Comparison of ENCODE assay signal across 10 cellular contexts in genomic region chr19:13881231-13881691, GRCh38. TPM values are rescaled to one million over a fixed set of nuclear protein-coding genes. Genes with fewer than 3 reads are reported as not detected.
A peak's percentile ranks its signal among the peaks of the same experiment; 100 is the strongest.
DNase-seq lines count a peak whose midpoint lies in the region; ATAC-seq and TF ChIP-seq lines count a peak whose summit lies in the region.
"Had no signal": no experiment of that assay in that cellular context is flagged by ENCODE, and none has a peak within 500 bp of the region (broad histone marks: within the 10 kb centered on the region; RNA-seq: fewer than 3 reads in every experiment).

No MANE protein-coding gene starts in this region.

- peak overlapping the region; percentile 83; the same call in 1 of the 2 replicates for H4K91ac ChIP-seq in IMR-90 (ENCODE audit: insufficient read depth, low read depth, low read length)

- H3K23ac ChIP-seq in IMR-90 (ENCODE audit: low read depth, low read length), result no peak overlapping the region

- no peak for TF ChIP-seq CTCF in CD14-positive monocyte (IDR thresholded peaks at IDR 0.05)
- TF ChIP-seq CTCF in IMR-90 (conservative IDR thresholded peaks at IDR 0.05; ENCODE audit: low read depth, low read length), result no peak
- no peak for TF ChIP-seq CTCF in astrocyte of the cerebellum (IDR thresholded peaks at IDR 0.05; ENCODE audit: low read depth, low read length, missing control alignments)

- H3K9me1 ChIP-seq in IMR-90 (ENCODE audit: insufficient read depth, low read length), result peaks cover 9% of the 10 kb centered on the region; the same call in 1 of the 2 replicates

- peak overlapping the region; percentile 61 to 93; a peak in 3 of 4 replicates for H4K8ac ChIP-seq in IMR-90 (ENCODE audit: low read depth in 2 of 2, low read length in 2 of 2)

- no TSS peak for BruUV-seq in IMR-90 (replicated peaks; lab: Mats Ljungman, UMichigan)

- H2BK120ac ChIP-seq in IMR-90 (ENCODE audit: low read depth, low read length), result 0 out of 2 replicates have a peak overlapping the region, but pooled peaks have one; percentile 9

- no peaks in the 10 kb centered on the region for H3K36me3 ChIP-seq in IMR-90 (ENCODE audit: control insufficient read depth, insufficient read depth, low read length)

- H2AFZ ChIP-seq in IMR-90 (replicated peaks; ENCODE audit: low read length, poor library complexity), result peak overlapping the region; percentile 84

- H3K18ac ChIP-seq in IMR-90 (ENCODE audit: low read depth, low read length), result peak overlapping the region; percentile 38

- 0 out of 2 replicates have a peak overlapping the region, but pooled peaks have one; percentile 14 for H2BK20ac ChIP-seq in IMR-90 (ENCODE audit: low read depth, low read length)

- H2BK5ac ChIP-seq in IMR-90 (ENCODE audit: low read depth, low read length, poor library complexity, severe bottlenecking), result no peak overlapping the region

- POLR2A ChIA-PET in IMR-90 (lab: Charles Lee; ENCODE audit: unreplicated experiment), result no interaction called here

- no peak for TF ChIP-seq POLR2A in IMR-90 (IDR thresholded peaks at IDR 0.05; ENCODE audit: low read depth, low read length)

- H3K4me3 Mint-ChIP-seq in CD14-positive monocyte, result peak overlapping the region in 1 of 2 donors; percentile 30
- H3K4me3 Mint-ChIP-seq in natural killer cell treated with Interleukin-12 subunit alpha and Interleukin-12 subunit beta and Interleukin-15 and Interleukin-18, amount 100 ng/mL, for 72 hours, result peak overlapping the region; percentile 38

- in situ Hi-C loops in IMR-90 (cut with MboI; ENCODE audit: low sequenced_read_pairs) (loop anchor here (5.0 to 25.0 kb wide), 3 partner anchors 191 to 594 kb away; partner anchors contain the start of genes MISP3 and PTGER1), astrocyte of the cerebellum (cut with HindIII; ENCODE audit: low sequenced_read_pairs) (no loop called here)

- H3K36me3 Mint-ChIP-seq in CD14-positive monocyte, result no peaks in the 10 kb centered on the region
- H3K36me3 Mint-ChIP-seq in natural killer cell treated with Interleukin-12 subunit alpha and Interleukin-12 subunit beta and Interleukin-15 and Interleukin-18, amount 100 ng/mL, for 72 hours, result no peaks in the 10 kb centered on the region

- H3K9me3 Mint-ChIP-seq in CD14-positive monocyte, result peaks cover 0 to 4% (median 0%) of the 10 kb centered on the region in 7 donors
- no peaks in the 10 kb centered on the region for H3K9me3 Mint-ChIP-seq in natural killer cell treated with Interleukin-12 subunit alpha and Interleukin-12 subunit beta and Interleukin-15 and Interleukin-18, amount 100 ng/mL, for 72 hours

- H3K9me3 ChIP-seq in IMR-90 (ENCODE audit: control insufficient read depth, insufficient read depth, low read length), result no peaks in the 10 kb centered on the region

- H3K27me3 Mint-ChIP-seq in CD14-positive monocyte (ENCODE audit: low read depth in 3 of 3), result peaks cover 11 to 34% (median 18%) of the 10 kb centered on the region in 3 donors
- H3K27me3 Mint-ChIP-seq in natural killer cell treated with Interleukin-12 subunit alpha and Interleukin-12 subunit beta and Interleukin-15 and Interleukin-18, amount 100 ng/mL, for 72 hours, result no peaks in the 10 kb centered on the region

- H3K4me3 ChIP-seq in IMR-90 (ENCODE audit: insufficient read depth, low read depth, low read length) (no peak overlapping the region), astrocyte of the cerebellum (ENCODE audit: low read depth, low read length) (no peak overlapping the region)

- DNase-seq in CD14-positive monocyte (ENCODE audit: low spot score), result no peak
- peak; percentile 27 for DNase-seq in IMR-90
- peak; percentile 39 for DNase-seq in astrocyte of the cerebellum (ENCODE audit: low read depth)
- no peak for DNase-seq in natural killer cell treated with Interleukin-12 subunit alpha and Interleukin-12 subunit beta and Interleukin-15 and Interleukin-18, amount 100 ng/mL, for 72 hours (ENCODE audit: low spot score)
- no peak for DNase-seq in NAMALWA (ENCODE audit: low spot score)
- no peak for DNase-seq in germinal center (ENCODE audit: low spot score)
- DNase-seq: NCI-H1694 had no signal

- H3K27ac ChIP-seq in IMR-90 (ENCODE audit: insufficient read depth, low read length), result no peak overlapping the region

- peak overlapping the region in 5 of 7 donors; percentile 26 to 93 (median 89) for H3K27ac Mint-ChIP-seq in CD14-positive monocyte
- peak overlapping the region; percentile 43 to 70 for H3K27ac Mint-ChIP-seq in natural killer cell treated with Interleukin-12 subunit alpha and Interleukin-12 subunit beta and Interleukin-15 and Interleukin-18, amount 100 ng/mL, for 72 hours

- TF ChIP-seq RAD21 in IMR-90 (IDR thresholded peaks at IDR 0.05; ENCODE audit: low read length), result no peak

- peaks cover 33% of the 10 kb centered on the region for H3K4me1 Mint-ChIP-seq in CD14-positive monocyte
- H3K4me1 Mint-ChIP-seq in natural killer cell treated with Interleukin-12 subunit alpha and Interleukin-12 subunit beta and Interleukin-15 and Interleukin-18, amount 100 ng/mL, for 72 hours (ENCODE audit: low read depth in 2 of 2), result peaks cover 30 to 31% of the 10 kb centered on the region in 2 donors

- H4K20me1 ChIP-seq in IMR-90 (ENCODE audit: insufficient read depth, low read length), result no peaks in the 10 kb centered on the region

- peak overlapping the region; percentile 80; the same call in 1 of the 2 replicates for H3K4ac ChIP-seq in IMR-90 (ENCODE audit: low read depth, low read length)

- no peak for ATAC-seq in IMR-90 (ENCODE audit: low read depth)
- ATAC-seq in natural killer cell treated with Interleukin-12 subunit alpha and Interleukin-12 subunit beta and Interleukin-15 and Interleukin-18, amount 100 ng/mL, for 72 hours, result no peak
- ATAC-seq in esophagus mucosa, result no peak
- ATAC-seq in GM19023 (IDR thresholded peaks at IDR 0.05; ENCODE audit: unreplicated experiment), result no peak

- CTCF ChIA-PET in IMR-90 (lab: Yijun Ruan, JAX), result interaction anchor here (1.2 kb wide), 1 partner anchor 57 kb away, joined by 3 read pairs; the partner anchor contains the start of gene PODNL1

- peak overlapping the region; percentile 52 for H2AK9ac ChIP-seq in IMR-90 (replicated peaks; ENCODE audit: low read depth, low read length, poor library complexity)

- H3K4me2 ChIP-seq in IMR-90 (ENCODE audit: low read depth, low read length), result no peak overlapping the region

- 13% methylated on average over 4 of the region's 12 CpGs; no CpG with 5 or more reads in 1 of the 2 experiments for WGBS in IMR-90 (ENCODE audit: extremely low coverage in 2 of 2, insufficient read length in 1 of 2), 2 experiments

- H2AK5ac ChIP-seq in IMR-90 (ENCODE audit: low read depth, low read length), result peak overlapping the region; percentile 88; the same call in 1 of the 2 replicates

- H3K56ac ChIP-seq in IMR-90 (ENCODE audit: extremely low read depth, insufficient read depth, low read length), result no peak overlapping the region

- H3K9ac ChIP-seq in IMR-90 (ENCODE audit: low read depth, low read length), result no peak overlapping the region

- peaks cover 19% of the 10 kb centered on the region for H3K4me1 ChIP-seq in IMR-90 (ENCODE audit: control insufficient read depth, insufficient read depth, low read length)

- H4K5ac ChIP-seq in IMR-90 (ENCODE audit: low read depth, low read length), result peak overlapping the region; percentile 90

- intact Hi-C loops in CD14-positive monocyte (cut with micrococcal nuclease), result loop anchor here (2.0 to 10.0 kb wide), 5 partner anchors 164 to 464 kb away; partner anchors contain the start of genes ASF1B (in 1 of the 2) and MISP3 (in 1 of the 2)
- intact Hi-C loops in IMR-90 (cut with micrococcal nuclease), result loop anchor here (2.0 to 10.0 kb wide), 4 partner anchors 72 to 604 kb away; partner anchors contain the start of genes ASF1B and DCAF15

- dilution Hi-C loops in IMR-90 (cut with HindIII; ENCODE audit: low sequenced_read_pairs, unreplicated experiment), result no loop called here

- H2BK15ac ChIP-seq in IMR-90 (ENCODE audit: low read depth, low read length), result 0 out of 3 replicates have a peak overlapping the region, but pooled peaks have one; percentile 61

- H3K14ac ChIP-seq in IMR-90 (replicated peaks; ENCODE audit: low read depth, low read length), result 0 out of 2 replicates have a peak overlapping the region, but pooled peaks have one; percentile 33

- peaks cover 2% of the 10 kb centered on the region; the same call in 1 of the 2 replicates for H3K27me3 ChIP-seq in IMR-90 (ENCODE audit: control insufficient read depth, insufficient read depth, low read length)

- H3K79me1 ChIP-seq in IMR-90 (ENCODE audit: low read depth in 1 of 2, low read length in 2 of 2), result no peaks in the 10 kb centered on the region

RNA-seq across cellular contexts. Expression of gene NANOS3, which starts 4.3 kb away (rescaled TPM):
- polyA plus RNA-seq in CD14-positive monocyte (not detected), IMR-90 (2012; rRNA removed) (0.63 and 0.85 TPM in 2 replicates)
- total RNA-seq in IMR-90 (2012; rRNA removed) (not detected in 2 replicates), esophagus mucosa (not detected)
- polyA plus RNA-seq in IMR-90 (2012; cell fraction: cytosol; rRNA removed), result 0.36 and 0.53 TPM in 2 replicates
- polyA plus RNA-seq in IMR-90 (2012; cell fraction: nucleus; rRNA removed; ENCODE audit: low replicate concordance), result 2.2 and 3.8 TPM in 2 replicates
- total RNA-seq in natural killer cell treated with Interleukin-12 subunit alpha and Interleukin-12 subunit beta and Interleukin-15 and Interleukin-18, amount 100 ng/mL, for 72 hours, result under 1 TPM in 1 of 2 donors, not detected in 1; 0.95 TPM
- total RNA-seq: pulmonary artery endothelial cell had no signal

RNA-seq across cellular contexts. Expression of gene BRME1, which starts 24.7 kb away (rescaled TPM):
- polyA plus RNA-seq in CD14-positive monocyte (under 1 TPM in 1 of 2 donors, not detected in 1; 0.28 TPM), IMR-90 (2012; rRNA removed) (0.38 and 0.56 TPM in 2 replicates)
- total RNA-seq in IMR-90 (2012; rRNA removed) (0.18 and 0.28 TPM in 2 replicates), esophagus mucosa (5.7 TPM)
- polyA plus RNA-seq in IMR-90 (2012; cell fraction: cytosol; rRNA removed), result 0.03 and 0.48 TPM in 2 replicates
- 0.92 and 1.6 TPM in 2 replicates for polyA plus RNA-seq in IMR-90 (2012; cell fraction: nucleus; rRNA removed; ENCODE audit: low replicate concordance)
- total RNA-seq in natural killer cell treated with Interleukin-12 subunit alpha and Interleukin-12 subunit beta and Interleukin-15 and Interleukin-18, amount 100 ng/mL, for 72 hours, result 1 to 10 TPM; 3.7 to 4.0 TPM

RNA-seq across cellular contexts. Expression of gene CC2D1A, which starts 24.7 kb away (rescaled TPM):
- polyA plus RNA-seq in CD14-positive monocyte, result 1 to 10 TPM; 4.6 to 6.2 TPM
- total RNA-seq in IMR-90 (2012; rRNA removed), result 3.9 and 4.1 TPM in 2 replicates
- polyA plus RNA-seq in IMR-90 (2012; rRNA removed), result 12.4 and 14.7 TPM in 2 replicates
- polyA plus RNA-seq in IMR-90 (2012; cell fraction: cytosol; rRNA removed), result 13.0 and 18.1 TPM in 2 replicates
- 70.8 and 113 TPM in 2 replicates for polyA plus RNA-seq in IMR-90 (2012; cell fraction: nucleus; rRNA removed; ENCODE audit: low replicate concordance)
- 10 to 100 TPM; 33.2 to 41.3 TPM for total RNA-seq in natural killer cell treated with Interleukin-12 subunit alpha and Interleukin-12 subunit beta and Interleukin-15 and Interleukin-18, amount 100 ng/mL, for 72 hours
- total RNA-seq in esophagus mucosa, result 29.7 TPM

RNA-seq across cellular contexts. Expression of gene PODNL1, which starts 57.0 kb away (rescaled TPM):
- polyA plus RNA-seq in CD14-positive monocyte (1 to 10 TPM; 1.3 to 1.4 TPM), IMR-90 (2012; rRNA removed) (2.3 and 2.4 TPM in 2 replicates)
- total RNA-seq in IMR-90 (2012; rRNA removed) (under 0.01 TPM in 2 replicates), esophagus mucosa (8.5 TPM)
- polyA plus RNA-seq in IMR-90 (2012; cell fraction: cytosol; rRNA removed), result 4.0 and 5.7 TPM in 2 replicates
- polyA plus RNA-seq in IMR-90 (2012; cell fraction: nucleus; rRNA removed; ENCODE audit: low replicate concordance), result 2.6 and 6.9 TPM in 2 replicates
- total RNA-seq in natural killer cell treated with Interleukin-12 subunit alpha and Interleukin-12 subunit beta and Interleukin-15 and Interleukin-18, amount 100 ng/mL, for 72 hours, result under 1 TPM in 1 of 2 donors, not detected in 1; 0.70 TPM

Comparison
In these comparisons a context has a peak if more than half of its experiments do, and no peak if none do; other contexts are left out.
1. DNase-seq: peak in IMR-90 (single experiment) and astrocyte of the cerebellum (single experiment); none in CD14-positive monocyte (single experiment), natural killer cell treated with Interleukin-12 subunit alpha and Interleukin-12 subunit beta and Interleukin-15 and Interleukin-18, amount 100 ng/mL, for 72 hours (single experiment), NAMALWA (single experiment) and germinal center (single experiment).